ENCODE assay signal across 24 cellular contexts in the genomic region with DNA sequence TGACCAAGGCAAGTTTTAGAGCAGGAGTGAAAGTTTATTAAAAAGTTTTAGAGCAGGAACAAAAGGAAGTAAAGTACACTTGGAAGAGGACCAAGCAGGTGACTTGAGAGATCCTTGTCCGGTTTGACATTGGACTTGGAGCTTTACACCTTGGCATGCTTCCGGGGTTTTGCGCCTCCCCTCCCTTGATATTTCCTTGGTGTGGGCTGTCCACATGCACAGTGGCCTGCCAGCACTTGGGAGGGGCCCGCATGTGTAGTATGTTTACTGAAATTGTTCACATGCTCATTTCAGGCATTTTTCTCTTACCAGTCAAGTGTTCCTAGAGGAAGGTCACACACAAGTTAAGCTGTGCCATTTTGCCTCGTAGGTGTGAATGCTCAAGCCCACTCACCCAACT. TPM values are rescaled to one million over a fixed set of nuclear protein-coding genes. Genes with fewer than 3 reads are reported as not detected.
"Had no signal": no experiment of that assay in that cellular context is flagged by ENCODE, and none has a peak within 500 bp of the region (broad histone marks: within the 10 kb centered on the region; RNA-seq: fewer than 3 reads in every experiment).

No MANE protein-coding gene starts in this region.

- DNase-seq: activated T-cell treated with anti-CD3 and anti-CD28 coated beads, Interleukin-2, amount 50 U/mL, for 1 hour; aorta; central memory CD4-positive, alpha-beta T cell; dorsolateral prefrontal cortex; effector memory CD8-positive, alpha-beta T cell; glutamatergic neuron; mammary epithelial cell; midbrain; nucleus accumbens; stimulated activated CD4-positive, alpha-beta T cell treated with anti-CD3 and anti-CD28 coated beads, Interleukin-2, amount 100 ng/mL, for 48 hours; stimulated activated CD8-positive, alpha-beta memory T cell treated with anti-CD3 and anti-CD28 coated beads, Interleukin-4, amount 100 ng/mL, for 48 hours; stimulated activated naive B cell treated with anti-CD40 and anti-IgM and Interleukin-4, amounts not matched to agents 10 μg/mL and 1 μg/mL and 100 μg/mL, for 72 hours; T1000; testis had no signal

- ATAC-seq: activated naive CD4-positive, alpha-beta T cell treated with anti-CD3 and anti-CD28 coated beads, Interleukin-2, amount 50 U/mL, for 72 hours; activated T-helper 17 cell treated with anti-CD3 and anti-CD28 coated beads, Interleukin-2, amount 50 U/mL, for 72 hours; effector memory CD8-positive, alpha-beta T cell; esophagus mucosa; sciatic nerve; stimulated activated naive B cell treated with anti-CD40 and anti-IgM and Interleukin-4, amounts not matched to agents 10 μg/mL and 1 μg/mL and 100 μg/mL, for 72 hours had no signal

- H3K9me3 Mint-ChIP-seq: activated naive CD4-positive, alpha-beta T cell treated with anti-CD3 and anti-CD28 coated beads, Interleukin-2, amount 50 U/mL, for 72 hours; effector memory CD8-positive, alpha-beta T cell; stimulated activated naive B cell treated with anti-CD40 and anti-IgM and Interleukin-4, amounts not matched to agents 10 μg/mL and 1 μg/mL and 100 μg/mL, for 72 hours; T-helper 1 cell treated with Interleukin-12 subunit alpha and Interleukin-12 subunit beta and Interleukin-4 antibody, amounts not matched to agents 30 μg/mL and 1 μg/mL, for 36 hours had no signal

- H3K27ac ChIP-seq: testis had no signal

- H3K27me3 Mint-ChIP-seq: activated T-helper 17 cell treated with anti-CD3 and anti-CD28 coated beads, Interleukin-2, amount 50 U/mL, for 72 hours; effector memory CD8-positive, alpha-beta T cell had no signal

- H3K4me3 Mint-ChIP-seq: effector memory CD8-positive, alpha-beta T cell; stimulated activated naive B cell treated with anti-CD40 and anti-IgM and Interleukin-4, amounts not matched to agents 10 μg/mL and 1 μg/mL and 100 μg/mL, for 72 hours; T-helper 1 cell treated with Interleukin-12 subunit alpha and Interleukin-12 subunit beta and Interleukin-4 antibody, amounts not matched to agents 30 μg/mL and 1 μg/mL, for 36 hours; WTC11 had no signal

- H3K9me3 ChIP-seq: testis had no signal

- H3K36me3 Mint-ChIP-seq: activated naive CD4-positive, alpha-beta T cell treated with anti-CD3 and anti-CD28 coated beads, Interleukin-2, amount 50 U/mL, for 72 hours; stimulated activated naive B cell treated with anti-CD40 and anti-IgM and Interleukin-4, amounts not matched to agents 10 μg/mL and 1 μg/mL and 100 μg/mL, for 72 hours; WTC11 had no signal

- H3K4me3 ChIP-seq: hepatocyte, testis had no signal

- H3K27me3 ChIP-seq: dorsolateral prefrontal cortex, hepatocyte, testis had no signal

- H3K27ac Mint-ChIP-seq: activated naive CD4-positive, alpha-beta T cell treated with anti-CD3 and anti-CD28 coated beads, Interleukin-2, amount 50 U/mL, for 72 hours; activated T-helper 17 cell treated with anti-CD3 and anti-CD28 coated beads, Interleukin-2, amount 50 U/mL, for 72 hours; stimulated activated naive B cell treated with anti-CD40 and anti-IgM and Interleukin-4, amounts not matched to agents 10 μg/mL and 1 μg/mL and 100 μg/mL, for 72 hours; T-helper 1 cell treated with Interleukin-12 subunit alpha and Interleukin-12 subunit beta and Interleukin-4 antibody, amounts not matched to agents 30 μg/mL and 1 μg/mL, for 36 hours; WTC11 had no signal

RNA-seq across cellular contexts. Expression of gene THRSP, which starts 19.0 kb away (rescaled TPM):
- total RNA-seq: activated naive CD4-positive, alpha-beta T cell treated with anti-CD3 and anti-CD28 coated beads, Interleukin-2, amount 50 U/mL, for 72 hours; activated T-helper 17 cell treated with anti-CD3 and anti-CD28 coated beads, Interleukin-2, amount 50 U/mL, for 72 hours; endothelial cell of umbilical vein; esophagus mucosa; frontal cortex; mammary epithelial cell; WTC11 had no signal
- polyA plus RNA-seq: endothelial cell of umbilical vein, mammary epithelial cell, neural cell had no signal
